ENCODE assay signal across 1 cellular context in the genomic region with DNA sequence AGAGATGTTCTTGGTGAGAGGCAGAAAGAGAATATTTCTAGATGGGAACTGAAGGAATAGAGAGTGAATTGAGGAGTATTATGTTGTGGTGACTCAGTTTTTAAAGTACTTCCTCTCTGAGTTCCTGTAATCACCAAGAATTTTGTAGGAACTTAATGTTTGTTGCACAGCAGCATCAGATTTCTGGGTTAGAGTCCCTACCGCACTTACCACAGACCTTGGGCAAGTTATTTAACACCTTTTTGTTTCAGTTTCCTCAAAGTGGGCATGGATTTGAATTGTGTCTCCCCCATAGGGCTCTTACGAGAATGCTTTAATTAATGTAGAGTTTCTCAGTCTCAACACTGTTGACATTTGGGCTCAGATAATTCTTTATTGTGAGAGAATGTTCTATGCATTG.
TF ChIP-seq lines count a peak whose summit lies in the region.

No MANE protein-coding gene starts in this region.

TF ChIP-seq in GM23338, 12 proteins besides CTCF, POLR2A, EP300 and RAD21 (continued from another document):
- TF ChIP-seq, protein P1, sequence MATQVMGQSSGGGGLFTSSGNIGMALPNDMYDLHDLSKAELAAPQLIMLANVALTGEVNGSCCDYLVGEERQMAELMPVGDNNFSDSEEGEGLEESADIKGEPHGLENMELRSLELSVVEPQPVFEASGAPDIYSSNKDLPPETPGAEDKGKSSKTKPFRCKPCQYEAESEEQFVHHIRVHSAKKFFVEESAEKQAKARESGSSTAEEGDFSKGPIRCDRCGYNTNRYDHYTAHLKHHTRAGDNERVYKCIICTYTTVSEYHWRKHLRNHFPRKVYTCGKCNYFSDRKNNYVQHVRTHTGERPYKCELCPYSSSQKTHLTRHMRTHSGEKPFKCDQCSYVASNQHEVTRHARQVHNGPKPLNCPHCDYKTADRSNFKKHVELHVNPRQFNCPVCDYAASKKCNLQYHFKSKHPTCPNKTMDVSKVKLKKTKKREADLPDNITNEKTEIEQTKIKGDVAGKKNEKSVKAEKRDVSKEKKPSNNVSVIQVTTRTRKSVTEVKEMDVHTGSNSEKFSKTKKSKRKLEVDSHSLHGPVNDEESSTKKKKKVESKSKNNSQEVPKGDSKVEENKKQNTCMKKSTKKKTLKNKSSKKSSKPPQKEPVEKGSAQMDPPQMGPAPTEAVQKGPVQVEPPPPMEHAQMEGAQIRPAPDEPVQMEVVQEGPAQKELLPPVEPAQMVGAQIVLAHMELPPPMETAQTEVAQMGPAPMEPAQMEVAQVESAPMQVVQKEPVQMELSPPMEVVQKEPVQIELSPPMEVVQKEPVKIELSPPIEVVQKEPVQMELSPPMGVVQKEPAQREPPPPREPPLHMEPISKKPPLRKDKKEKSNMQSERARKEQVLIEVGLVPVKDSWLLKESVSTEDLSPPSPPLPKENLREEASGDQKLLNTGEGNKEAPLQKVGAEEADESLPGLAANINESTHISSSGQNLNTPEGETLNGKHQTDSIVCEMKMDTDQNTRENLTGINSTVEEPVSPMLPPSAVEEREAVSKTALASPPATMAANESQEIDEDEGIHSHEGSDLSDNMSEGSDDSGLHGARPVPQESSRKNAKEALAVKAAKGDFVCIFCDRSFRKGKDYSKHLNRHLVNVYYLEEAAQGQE (IDR thresholded peaks at IDR 0.05; ENCODE audit: unreplicated experiment) = no peak
- TF ChIP-seq EZH2 (IDR thresholded peaks at IDR 0.05; ENCODE audit: low read depth, unreplicated experiment) (no peak), ZNF331 (CRISPR knock-in tag; IDR thresholded peaks at IDR 0.05; ENCODE audit: low read depth) (no peak), ZNF114 (CRISPR knock-in tag; IDR thresholded peaks at IDR 0.05) (no peak), STAT1 (IDR thresholded peaks at IDR 0.05; ENCODE audit: unreplicated experiment) (no peak), POLR2AphosphoS5 (IDR thresholded peaks at IDR 0.05; ENCODE audit: low read depth) (no peak), JUNB (IDR thresholded peaks at IDR 0.05; ENCODE audit: unreplicated experiment) (no peak), NANOG (IDR thresholded peaks at IDR 0.05; ENCODE audit: borderline replicate concordance) (no peak)
TF ChIP-seq in GM23338: peak in this region for 0.
